ENCODE assay signal across 12 cellular contexts in genomic region chr15:71114066-71114680, GRCh38. TPM values are rescaled to one million over a fixed set of nuclear protein-coding genes. Genes with fewer than 3 reads are reported as not detected.
DNase-seq lines count a peak whose midpoint lies in the region; ATAC-seq, FAIRE-seq and TF ChIP-seq lines count a peak whose summit lies in the region.
"Had no signal": no experiment of that assay in that cellular context is flagged by ENCODE, and none has a peak within 500 bp of the region (broad histone marks: within the 10 kb centered on the region; RNA-seq: fewer than 3 reads in every experiment).

No MANE protein-coding gene starts in this region.

- ATAC-seq in RWPE2 (ENCODE audit: low read depth) (peak; percentile 30), upper lobe of left lung (ENCODE audit: low FRiP score in 2 of 2) (peak in 1 of 2 donors; percentile 3)

- H3K27me3 ChIP-seq in RWPE2 (ENCODE audit: insufficient read depth, poor library complexity, severe bottlenecking), result no peaks in the 10 kb centered on the region
- H3K27me3 ChIP-seq in upper lobe of left lung, result no peaks in the 10 kb centered on the region

- H3K9me3 ChIP-seq in RWPE2 (ENCODE audit: severe bottlenecking) (no peaks in the 10 kb centered on the region), upper lobe of left lung (no peaks in the 10 kb centered on the region)

- peak overlapping the region; percentile 74 for H3K4me3 ChIP-seq in RWPE2 (ENCODE audit: severe bottlenecking)
- H3K4me3 ChIP-seq in upper lobe of left lung, result peak overlapping the region in 2 of 4 donors; percentile 62 to 73

- H3K4me1 ChIP-seq in RWPE2 (ENCODE audit: insufficient read depth, poor library complexity, severe bottlenecking), result peaks cover 53% of the 10 kb centered on the region
- H3K4me1 ChIP-seq in upper lobe of left lung, result peaks cover 7 to 27% (median 8%) of the 10 kb centered on the region in 4 donors

- peaks cover 24% of the 10 kb centered on the region for H3K36me3 ChIP-seq in RWPE2 (ENCODE audit: low read depth)
- H3K36me3 ChIP-seq in upper lobe of left lung, result no peaks in the 10 kb centered on the region

- no peaks in the 10 kb centered on the region for H3K36me3 Mint-ChIP-seq in activated naive CD8-positive, alpha-beta T cell
- no peaks in the 10 kb centered on the region for H3K36me3 Mint-ChIP-seq in activated naive CD8-positive, alpha-beta T cell treated with anti-CD3 and anti-CD28 coated beads for 36 hours
- H3K36me3 Mint-ChIP-seq in osteocyte (ENCODE audit: unreplicated experiment), result no peaks in the 10 kb centered on the region

- peak overlapping the region; percentile 97 for H3K27ac ChIP-seq in RWPE2 (ENCODE audit: poor library complexity, severe bottlenecking)
- H3K27ac ChIP-seq in upper lobe of left lung, result peak overlapping the region; percentile 59 to 86 (median 76)

- H3K27ac Mint-ChIP-seq in activated naive CD8-positive, alpha-beta T cell, result no peak overlapping the region
- no peak overlapping the region for H3K27ac Mint-ChIP-seq in activated naive CD8-positive, alpha-beta T cell treated with anti-CD3 and anti-CD28 coated beads for 36 hours
- H3K27ac Mint-ChIP-seq in osteocyte (ENCODE audit: unreplicated experiment), result no peak overlapping the region
- H3K27ac Mint-ChIP-seq: activated CD4-positive, alpha-beta T cell treated with anti-CD3 and anti-CD28 coated beads, Interleukin-2, amount 10 ng/mL, durations not matched to agents 7 days and 5 days had no signal

- no peak for TF ChIP-seq EP300 in upper lobe of left lung (IDR thresholded peaks at IDR 0.05)

- FAIRE-seq in GM12892 (lab: Jason Lieb, UNC), result no peak

- 55 to 64% methylated on average over 11 of the region's 11 CpGs for WGBS in upper lobe of left lung, 2 donors

- TF ChIP-seq CTCF in RWPE2 (IDR thresholded peaks at IDR 0.05; ENCODE audit: poor library complexity, severe bottlenecking), result no peak
- no peak for TF ChIP-seq CTCF in upper lobe of left lung (IDR thresholded peaks at IDR 0.05)
- TF ChIP-seq CTCF in osteocyte (IDR thresholded peaks at IDR 0.05), result no peak

- H3K4me3 Mint-ChIP-seq in activated naive CD8-positive, alpha-beta T cell, result peak overlapping the region; percentile 47
- no peak overlapping the region for H3K4me3 Mint-ChIP-seq in activated naive CD8-positive, alpha-beta T cell treated with anti-CD3 and anti-CD28 coated beads for 36 hours
- no peak overlapping the region for H3K4me3 Mint-ChIP-seq in osteocyte (ENCODE audit: unreplicated experiment)

- peaks cover 28% of the 10 kb centered on the region for H3K27me3 Mint-ChIP-seq in activated naive CD8-positive, alpha-beta T cell
- H3K27me3 Mint-ChIP-seq in activated naive CD8-positive, alpha-beta T cell treated with anti-CD3 and anti-CD28 coated beads for 36 hours, result peaks cover 58% of the 10 kb centered on the region
- no peaks in the 10 kb centered on the region for H3K27me3 Mint-ChIP-seq in osteocyte (ENCODE audit: unreplicated experiment)

- TF ChIP-seq POLR2A in upper lobe of left lung (IDR thresholded peaks at IDR 0.05) (no peak), GM12892 (IDR thresholded peaks at IDR 0.05; ENCODE audit: low read depth, low read length) (no peak)

- H3K9me3 Mint-ChIP-seq in activated naive CD8-positive, alpha-beta T cell (ENCODE audit: low read depth), result no peaks in the 10 kb centered on the region
- no peaks in the 10 kb centered on the region for H3K9me3 Mint-ChIP-seq in activated naive CD8-positive, alpha-beta T cell treated with anti-CD3 and anti-CD28 coated beads for 36 hours
- H3K9me3 Mint-ChIP-seq in osteocyte (ENCODE audit: unreplicated experiment), result no peaks in the 10 kb centered on the region
- H3K9me3 Mint-ChIP-seq: activated CD4-positive, alpha-beta T cell treated with anti-CD3 and anti-CD28 coated beads, Interleukin-2, amount 10 ng/mL, durations not matched to agents 7 days and 5 days had no signal

- no peak for DNase-seq in activated naive CD8-positive, alpha-beta T cell treated with anti-CD3 and anti-CD28 coated beads for 36 hours
- DNase-seq in RWPE2 (ENCODE audit: low spot score) (no peak), islet precursor cell (peak; percentile 76), upper lobe of left lung (peak in 1 of 2 donors; percentile 33), NCI-H1048 (lab: John Stamatoyannopoulos, UW) (no peak), GM12892 (ENCODE audit: insufficient read length) (no peak), osteocyte (ENCODE audit: extremely low spot score, unreplicated experiment) (no peak)
- DNase-seq: activated CD4-positive, alpha-beta T cell treated with anti-CD3 and anti-CD28 coated beads, Interleukin-2, amount 10 ng/mL, durations not matched to agents 7 days and 5 days; aorta; NCI-H1092 had no signal

- H3K4me1 Mint-ChIP-seq in activated naive CD8-positive, alpha-beta T cell (ENCODE audit: low read depth), result peaks cover 7% of the 10 kb centered on the region
- H3K4me1 Mint-ChIP-seq in activated naive CD8-positive, alpha-beta T cell treated with anti-CD3 and anti-CD28 coated beads for 36 hours, result peaks cover 5% of the 10 kb centered on the region
- H3K4me1 Mint-ChIP-seq in osteocyte (ENCODE audit: unreplicated experiment), result peaks cover 40% of the 10 kb centered on the region

RNA-seq across cellular contexts. Expression of gene THSD4, which starts 1.1 kb away (rescaled TPM):
- total RNA-seq in activated naive CD8-positive, alpha-beta T cell treated with anti-CD3 and anti-CD28 coated beads for 36 hours, result not detected
- total RNA-seq in upper lobe of left lung (10 to 100 TPM; 16.8 to 39.7 (median 21.7) TPM), osteocyte (4.5 and 5.7 TPM in 2 replicates)
- polyA plus RNA-seq in GM12892 (2012; ENCODE audit: missing spikeins), result 0.13 TPM
- total RNA-seq: activated CD4-positive, alpha-beta T cell treated with anti-CD3 and anti-CD28 coated beads, Interleukin-2, amount 10 ng/mL, durations not matched to agents 7 days and 5 days; T-helper 2 cell treated with Interferon-gamma antibody and Interleukin-4, amounts not matched to agents 100 ng/mL and 5 ng/mL, for 36 hours had no signal
